1 cellular context compared by ENCODE assay signal in genomic region chr10:86958109-86958830, GRCh38.
TF ChIP-seq lines count a peak whose summit lies in the region.

TSS of gene SNCG (plus strand) at chr10:86958599. CDS start at chr10:86958698, 99 bp downstream.

TF ChIP-seq in H1, 55 proteins besides CTCF, POLR2A, EP300 and RAD21 (continued from another document):
- no peak for TF ChIP-seq USF2 (IDR thresholded peaks at IDR 0.05; ENCODE audit: low read length)
- TF ChIP-seq SP2 (IDR thresholded peaks at IDR 0.05; ENCODE audit: low read length), result no peak
- TF ChIP-seq CBX8 (IDR thresholded peaks at IDR 0.05; ENCODE audit: borderline replicate concordance, low read depth, low read length), result no peak
- no peak for TF ChIP-seq YY1 (IDR thresholded peaks at IDR 0.05; ENCODE audit: low read depth, low read length)
- no peak for TF ChIP-seq EZH2 (IDR thresholded peaks at IDR 0.05; ENCODE audit: low read depth, low read length, severe bottlenecking)
- TF ChIP-seq TCF12 (IDR thresholded peaks at IDR 0.05; ENCODE audit: low read depth, low read length), result no peak
- TF ChIP-seq SIN3A (conservative IDR thresholded peaks at IDR 0.05 in 1 of 2, IDR thresholded peaks at IDR 0.05 in 1 of 2; ENCODE audit: low read depth in 1 of 2, low read length in 2 of 2), result no peak
- no peak for TF ChIP-seq JUND (IDR thresholded peaks at IDR 0.05; ENCODE audit: low read length)
- no peak for TF ChIP-seq KDM5A (IDR thresholded peaks at IDR 0.05; ENCODE audit: low read length)
- TF ChIP-seq ASH2L (IDR thresholded peaks at IDR 0.05; ENCODE audit: low read length), result no peak
- TF ChIP-seq GABPA (IDR thresholded peaks at IDR 0.05; ENCODE audit: borderline replicate concordance, insufficient read depth, low read length), result no peak
- TF ChIP-seq TAF1 (IDR thresholded peaks at IDR 0.05; ENCODE audit: low read depth, low read length), result no peak
- TF ChIP-seq SP4 (IDR thresholded peaks at IDR 0.05; ENCODE audit: low read length), result no peak
- TF ChIP-seq NANOG (IDR thresholded peaks at IDR 0.05; ENCODE audit: insufficient read depth, low read depth, low read length, poor library complexity, severe bottlenecking), result no peak
- no peak for TF ChIP-seq SRF (IDR thresholded peaks at IDR 0.05; ENCODE audit: low read depth, low read length)
- TF ChIP-seq JUN (IDR thresholded peaks at IDR 0.05; ENCODE audit: low read depth, low read length), result no peak
- TF ChIP-seq TBP (IDR thresholded peaks at IDR 0.05; ENCODE audit: low read depth, low read length), result no peak
- TF ChIP-seq, protein P1, sequence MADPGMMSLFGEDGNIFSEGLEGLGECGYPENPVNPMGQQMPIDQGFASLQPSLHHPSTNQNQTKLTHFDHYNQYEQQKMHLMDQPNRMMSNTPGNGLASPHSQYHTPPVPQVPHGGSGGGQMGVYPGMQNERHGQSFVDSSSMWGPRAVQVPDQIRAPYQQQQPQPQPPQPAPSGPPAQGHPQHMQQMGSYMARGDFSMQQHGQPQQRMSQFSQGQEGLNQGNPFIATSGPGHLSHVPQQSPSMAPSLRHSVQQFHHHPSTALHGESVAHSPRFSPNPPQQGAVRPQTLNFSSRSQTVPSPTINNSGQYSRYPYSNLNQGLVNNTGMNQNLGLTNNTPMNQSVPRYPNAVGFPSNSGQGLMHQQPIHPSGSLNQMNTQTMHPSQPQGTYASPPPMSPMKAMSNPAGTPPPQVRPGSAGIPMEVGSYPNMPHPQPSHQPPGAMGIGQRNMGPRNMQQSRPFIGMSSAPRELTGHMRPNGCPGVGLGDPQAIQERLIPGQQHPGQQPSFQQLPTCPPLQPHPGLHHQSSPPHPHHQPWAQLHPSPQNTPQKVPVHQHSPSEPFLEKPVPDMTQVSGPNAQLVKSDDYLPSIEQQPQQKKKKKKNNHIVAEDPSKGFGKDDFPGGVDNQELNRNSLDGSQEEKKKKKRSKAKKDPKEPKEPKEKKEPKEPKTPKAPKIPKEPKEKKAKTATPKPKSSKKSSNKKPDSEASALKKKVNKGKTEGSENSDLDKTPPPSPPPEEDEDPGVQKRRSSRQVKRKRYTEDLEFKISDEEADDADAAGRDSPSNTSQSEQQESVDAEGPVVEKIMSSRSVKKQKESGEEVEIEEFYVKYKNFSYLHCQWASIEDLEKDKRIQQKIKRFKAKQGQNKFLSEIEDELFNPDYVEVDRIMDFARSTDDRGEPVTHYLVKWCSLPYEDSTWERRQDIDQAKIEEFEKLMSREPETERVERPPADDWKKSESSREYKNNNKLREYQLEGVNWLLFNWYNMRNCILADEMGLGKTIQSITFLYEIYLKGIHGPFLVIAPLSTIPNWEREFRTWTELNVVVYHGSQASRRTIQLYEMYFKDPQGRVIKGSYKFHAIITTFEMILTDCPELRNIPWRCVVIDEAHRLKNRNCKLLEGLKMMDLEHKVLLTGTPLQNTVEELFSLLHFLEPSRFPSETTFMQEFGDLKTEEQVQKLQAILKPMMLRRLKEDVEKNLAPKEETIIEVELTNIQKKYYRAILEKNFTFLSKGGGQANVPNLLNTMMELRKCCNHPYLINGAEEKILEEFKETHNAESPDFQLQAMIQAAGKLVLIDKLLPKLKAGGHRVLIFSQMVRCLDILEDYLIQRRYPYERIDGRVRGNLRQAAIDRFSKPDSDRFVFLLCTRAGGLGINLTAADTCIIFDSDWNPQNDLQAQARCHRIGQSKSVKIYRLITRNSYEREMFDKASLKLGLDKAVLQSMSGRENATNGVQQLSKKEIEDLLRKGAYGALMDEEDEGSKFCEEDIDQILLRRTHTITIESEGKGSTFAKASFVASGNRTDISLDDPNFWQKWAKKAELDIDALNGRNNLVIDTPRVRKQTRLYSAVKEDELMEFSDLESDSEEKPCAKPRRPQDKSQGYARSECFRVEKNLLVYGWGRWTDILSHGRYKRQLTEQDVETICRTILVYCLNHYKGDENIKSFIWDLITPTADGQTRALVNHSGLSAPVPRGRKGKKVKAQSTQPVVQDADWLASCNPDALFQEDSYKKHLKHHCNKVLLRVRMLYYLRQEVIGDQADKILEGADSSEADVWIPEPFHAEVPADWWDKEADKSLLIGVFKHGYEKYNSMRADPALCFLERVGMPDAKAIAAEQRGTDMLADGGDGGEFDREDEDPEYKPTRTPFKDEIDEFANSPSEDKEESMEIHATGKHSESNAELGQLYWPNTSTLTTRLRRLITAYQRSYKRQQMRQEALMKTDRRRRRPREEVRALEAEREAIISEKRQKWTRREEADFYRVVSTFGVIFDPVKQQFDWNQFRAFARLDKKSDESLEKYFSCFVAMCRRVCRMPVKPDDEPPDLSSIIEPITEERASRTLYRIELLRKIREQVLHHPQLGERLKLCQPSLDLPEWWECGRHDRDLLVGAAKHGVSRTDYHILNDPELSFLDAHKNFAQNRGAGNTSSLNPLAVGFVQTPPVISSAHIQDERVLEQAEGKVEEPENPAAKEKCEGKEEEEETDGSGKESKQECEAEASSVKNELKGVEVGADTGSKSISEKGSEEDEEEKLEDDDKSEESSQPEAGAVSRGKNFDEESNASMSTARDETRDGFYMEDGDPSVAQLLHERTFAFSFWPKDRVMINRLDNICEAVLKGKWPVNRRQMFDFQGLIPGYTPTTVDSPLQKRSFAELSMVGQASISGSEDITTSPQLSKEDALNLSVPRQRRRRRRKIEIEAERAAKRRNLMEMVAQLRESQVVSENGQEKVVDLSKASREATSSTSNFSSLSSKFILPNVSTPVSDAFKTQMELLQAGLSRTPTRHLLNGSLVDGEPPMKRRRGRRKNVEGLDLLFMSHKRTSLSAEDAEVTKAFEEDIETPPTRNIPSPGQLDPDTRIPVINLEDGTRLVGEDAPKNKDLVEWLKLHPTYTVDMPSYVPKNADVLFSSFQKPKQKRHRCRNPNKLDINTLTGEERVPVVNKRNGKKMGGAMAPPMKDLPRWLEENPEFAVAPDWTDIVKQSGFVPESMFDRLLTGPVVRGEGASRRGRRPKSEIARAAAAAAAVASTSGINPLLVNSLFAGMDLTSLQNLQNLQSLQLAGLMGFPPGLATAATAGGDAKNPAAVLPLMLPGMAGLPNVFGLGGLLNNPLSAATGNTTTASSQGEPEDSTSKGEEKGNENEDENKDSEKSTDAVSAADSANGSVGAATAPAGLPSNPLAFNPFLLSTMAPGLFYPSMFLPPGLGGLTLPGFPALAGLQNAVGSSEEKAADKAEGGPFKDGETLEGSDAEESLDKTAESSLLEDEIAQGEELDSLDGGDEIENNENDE (IDR thresholded peaks at IDR 0.05; ENCODE audit: insufficient replicate concordance, low read length), result no peak
